In genomic region chr9:6243746-6244145, GRCh38 we compare ENCODE assay signal across 11 cellular contexts. TPM values are rescaled to one million over a fixed set of nuclear protein-coding genes. Genes with fewer than 3 reads are reported as not detected.
DNase-seq lines count a peak whose midpoint lies in the region; ATAC-seq and TF ChIP-seq lines count a peak whose summit lies in the region.
"Had no signal": no experiment of that assay in that cellular context is flagged by ENCODE, and none has a peak within 500 bp of the region (broad histone marks: within the 10 kb centered on the region; RNA-seq: fewer than 3 reads in every experiment).

No MANE protein-coding gene starts in this region.

- intact Hi-C loops in left lung (cut with DNase I) = no loop called here

- no peaks in the 10 kb centered on the region for H3K4me1 ChIP-seq in left lung

- peak; percentile 87 for ATAC-seq in GM21723 (IDR thresholded peaks at IDR 0.05; ENCODE audit: unreplicated experiment)
- ATAC-seq in left lung = peak; percentile 38

- H3K27ac Mint-ChIP-seq in T-helper 2 cell treated with Interferon-gamma antibody and Interleukin-4, amounts not matched to agents 5 μg/mL and 100 μg/mL, for 36 hours = no peak overlapping the region

- DNase-seq in T-helper 2 cell treated with Interferon-gamma antibody and Interleukin-4, amounts not matched to agents 5 μg/mL and 100 μg/mL, for 36 hours (ENCODE audit: low spot score) = peak; percentile 11
- DNase-seq in T-helper 2 cell (no peak), HT1080 (ENCODE audit: low read depth) (peak; percentile 75), left lung (no peak), A172 (ENCODE audit: low spot score) (no peak), NCI-H2029 treated with DMSO at 0.1 percent for 48 hours (lab: John Stamatoyannopoulos, UW) (no peak)
- DNase-seq in effector CD4-positive, alpha-beta T cell = no peak
- DNase-seq: 8988T, NCI-H82 had no signal

- peaks cover 8% of the 10 kb centered on the region for H3K27me3 Mint-ChIP-seq in T-helper 2 cell treated with Interferon-gamma antibody and Interleukin-4, amounts not matched to agents 5 μg/mL and 100 μg/mL, for 36 hours (ENCODE audit: low read depth)

- H3K27ac ChIP-seq in left lung = peak overlapping the region in 1 of 2 donors; percentile 13
- H3K27ac ChIP-seq: skin epidermis had no signal

- H3K9me3 Mint-ChIP-seq in T-helper 2 cell treated with Interferon-gamma antibody and Interleukin-4, amounts not matched to agents 5 μg/mL and 100 μg/mL, for 36 hours = no peaks in the 10 kb centered on the region

- no peaks in the 10 kb centered on the region for H3K4me1 Mint-ChIP-seq in T-helper 2 cell treated with Interferon-gamma antibody and Interleukin-4, amounts not matched to agents 5 μg/mL and 100 μg/mL, for 36 hours (ENCODE audit: low read depth)

- no peaks in the 10 kb centered on the region for H3K36me3 ChIP-seq in left lung

- H3K36me3 Mint-ChIP-seq in T-helper 2 cell treated with Interferon-gamma antibody and Interleukin-4, amounts not matched to agents 5 μg/mL and 100 μg/mL, for 36 hours (ENCODE audit: low read depth) = no peaks in the 10 kb centered on the region

- no peak for TF ChIP-seq CTCF in left lung (IDR thresholded peaks at IDR 0.05)

- no peaks in the 10 kb centered on the region for H3K9me3 ChIP-seq in left lung

- no peak overlapping the region for H3K4me3 ChIP-seq in left lung
- H3K4me3 ChIP-seq: skin epidermis had no signal

- no peaks in the 10 kb centered on the region for H3K27me3 ChIP-seq in left lung

- H3K4me3 Mint-ChIP-seq in T-helper 2 cell treated with Interferon-gamma antibody and Interleukin-4, amounts not matched to agents 5 μg/mL and 100 μg/mL, for 36 hours = no peak overlapping the region

RNA-seq across cellular contexts. Expression of gene IL33, which starts 28.1 kb away (rescaled TPM):
- not detected in 2 replicates for total RNA-seq in HT1080 (2014; rRNA removed; shearing (Covaris generic))
- 0.02 and 0.11 TPM in 2 replicates for polyA plus RNA-seq in HT1080 (2015; cell fraction: cytosol; rRNA removed)
- polyA plus RNA-seq in HT1080 (2015; cell fraction: nucleus; rRNA removed) = 0.22 and 0.29 TPM in 2 replicates
- 10 to 100 TPM; 42.9 to 48.4 TPM for total RNA-seq in left lung
- total RNA-seq in A172 (2014; rRNA removed; shearing (Covaris generic)) = not detected in 2 replicates

Comparison
In these comparisons a context has a peak if more than half of its experiments do, and no peak if none do; other contexts are left out.
1. DNase-seq: peak in T-helper 2 cell treated with Interferon-gamma antibody and Interleukin-4, amounts not matched to agents 5 μg/mL and 100 μg/mL, for 36 hours (single experiment) and HT1080 (single experiment); none in T-helper 2 cell (0 of 5), left lung (0 of 2), effector CD4-positive, alpha-beta T cell (single experiment), A172 (single experiment) and NCI-H2029 treated with DMSO at 0.1 percent for 48 hours (single experiment).
2. RNA of gene IL33, which starts 28.1 kb away (total RNA-seq): 42.9 to 48.4 TPM in left lung; not detected in A172 and not detected in HT1080; every median in the first group is over 10 times any median in the second.